Comparison of ENCODE assay signal across 1 cellular context in genomic region chr17:2847601-2848255, GRCh38.
TF ChIP-seq lines count a peak whose summit lies in the region.

No MANE protein-coding gene starts in this region.

TF ChIP-seq in IMR-90, 13 proteins besides CTCF, POLR2A, EP300 and RAD21 (continued from another document):
- TF ChIP-seq RFX5 (IDR thresholded peaks at IDR 0.05; ENCODE audit: low read depth, low read length), result no peak
- TF ChIP-seq MAZ (IDR thresholded peaks at IDR 0.05; ENCODE audit: borderline replicate concordance, low read depth, low read length), result no peak
- no peak for TF ChIP-seq MXI1 (IDR thresholded peaks at IDR 0.05; ENCODE audit: borderline replicate concordance, low read depth, low read length)
- no peak for TF ChIP-seq SMC3 (IDR thresholded peaks at IDR 0.05; ENCODE audit: low read depth, low read length)
- no peak for TF ChIP-seq MAFK (IDR thresholded peaks at IDR 0.05; ENCODE audit: low read depth, low read length)
- TF ChIP-seq BHLHE40 (IDR thresholded peaks at IDR 0.05; ENCODE audit: low read depth, low read length), result no peak
- TF ChIP-seq, protein P1, sequence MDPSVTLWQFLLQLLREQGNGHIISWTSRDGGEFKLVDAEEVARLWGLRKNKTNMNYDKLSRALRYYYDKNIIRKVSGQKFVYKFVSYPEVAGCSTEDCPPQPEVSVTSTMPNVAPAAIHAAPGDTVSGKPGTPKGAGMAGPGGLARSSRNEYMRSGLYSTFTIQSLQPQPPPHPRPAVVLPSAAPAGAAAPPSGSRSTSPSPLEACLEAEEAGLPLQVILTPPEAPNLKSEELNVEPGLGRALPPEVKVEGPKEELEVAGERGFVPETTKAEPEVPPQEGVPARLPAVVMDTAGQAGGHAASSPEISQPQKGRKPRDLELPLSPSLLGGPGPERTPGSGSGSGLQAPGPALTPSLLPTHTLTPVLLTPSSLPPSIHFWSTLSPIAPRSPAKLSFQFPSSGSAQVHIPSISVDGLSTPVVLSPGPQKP (IDR thresholded peaks at IDR 0.05; ENCODE audit: borderline replicate concordance, low read depth, low read length), result no peak
- no peak for TF ChIP-seq CEBPB (IDR thresholded peaks at IDR 0.05; ENCODE audit: low read depth, low read length)
- TF ChIP-seq USF2 (IDR thresholded peaks at IDR 0.05; ENCODE audit: low read depth, low read length), result no peak
- no peak for TF ChIP-seq NFE2L2 (IDR thresholded peaks at IDR 0.05; ENCODE audit: low read depth, low read length)
- no peak for TF ChIP-seq CHD1 (IDR thresholded peaks at IDR 0.05; ENCODE audit: low read depth, low read length)
- no peak for TF ChIP-seq FOS (IDR thresholded peaks at IDR 0.05; ENCODE audit: low read depth, low read length)
